In genomic region chr21:36477559-36477958, GRCh38 we compare ENCODE assay signal across 20 cellular contexts. TPM values are rescaled to one million over a fixed set of nuclear protein-coding genes. Genes with fewer than 3 reads are reported as not detected.
DNase-seq lines count a peak whose midpoint lies in the region; ATAC-seq and TF ChIP-seq lines count a peak whose summit lies in the region.
"Had no signal": no experiment of that assay in that cellular context is flagged by ENCODE, and none has a peak within 500 bp of the region (broad histone marks: within the 10 kb centered on the region; RNA-seq: fewer than 3 reads in every experiment).

No MANE protein-coding gene starts in this region.

- no peak overlapping the region for H3K9ac ChIP-seq in mesenchymal stem cell (ENCODE audit: low read length)

- H3K4me3 ChIP-seq in brain microvascular endothelial cell (ENCODE audit: low read depth, low read length) (no peak overlapping the region), mesenchymal stem cell (ENCODE audit: insufficient read depth in 1 of 2, low read depth in 1 of 2, low read length in 2 of 2) (no peak overlapping the region), lower lobe of right lung (no peak overlapping the region)
- H3K4me3 ChIP-seq: SJCRH30 had no signal

- TF ChIP-seq CTCF in brain microvascular endothelial cell (IDR thresholded peaks at IDR 0.05; ENCODE audit: low read depth, low read length, missing control alignments) (no peak), lower lobe of right lung (IDR thresholded peaks at IDR 0.05) (no peak)

- no peak overlapping the region for H2BK5ac ChIP-seq in mesenchymal stem cell (ENCODE audit: low read depth, low read length, poor library complexity, severe bottlenecking)

- H3K9me3 ChIP-seq in mesenchymal stem cell (ENCODE audit: control insufficient read depth, low read length) (peaks cover 3% of the 10 kb centered on the region), lower lobe of right lung (no peaks in the 10 kb centered on the region)
- H3K9me3 ChIP-seq: Caco-2, SJCRH30 had no signal

- H3K79me1 ChIP-seq in mesenchymal stem cell (replicated peaks; ENCODE audit: low read length, poor library complexity, severe bottlenecking): no peaks in the 10 kb centered on the region

- H4K8ac ChIP-seq in mesenchymal stem cell (ENCODE audit: low read length): no peak overlapping the region

- no peak overlapping the region for H3K14ac ChIP-seq in mesenchymal stem cell (ENCODE audit: low read length in 2 of 2)

- no peak overlapping the region for H3K23ac ChIP-seq in mesenchymal stem cell (ENCODE audit: low read length in 2 of 2)

- H2BK12ac ChIP-seq in mesenchymal stem cell (ENCODE audit: low read length in 2 of 2): no peak overlapping the region

- H3K27ac ChIP-seq in brain microvascular endothelial cell (peak overlapping the region; percentile 99), mesenchymal stem cell (ENCODE audit: low read length, poor library complexity, severe bottlenecking) (no peak overlapping the region), lower lobe of right lung (no peak overlapping the region)

- in situ Hi-C loops in brain microvascular endothelial cell (cut with HindIII; ENCODE audit: low pct_ligation_motif_present, low sequenced_read_pairs): no loop called here

- H3K4ac ChIP-seq in mesenchymal stem cell (ENCODE audit: low read depth in 1 of 2, low read length in 2 of 2): peak overlapping the region in 1 of 2 experiments; percentile 35

- no peak overlapping the region for H2BK120ac ChIP-seq in mesenchymal stem cell (ENCODE audit: low read depth, low read length)

- ATAC-seq in left ventricle myocardium superior (peak; percentile 58), Right ventricle myocardium inferior (no peak), lower lobe of right lung (no peak), HG03159 (IDR thresholded peaks at IDR 0.05; ENCODE audit: unreplicated experiment) (no peak)

- H3K27me3 ChIP-seq in brain microvascular endothelial cell (replicated peaks) (no peaks in the 10 kb centered on the region), mesenchymal stem cell (ENCODE audit: control insufficient read depth in 1 of 2, insufficient read depth in 1 of 2, low read length in 2 of 2) (no peaks in the 10 kb centered on the region), lower lobe of right lung (ENCODE audit: low read depth) (no peaks in the 10 kb centered on the region)
- H3K27me3 ChIP-seq: SJCRH30 had no signal

- 90% methylated on average over 7 of the region's 7 CpGs for WGBS in mesenchymal stem cell

- no peak overlapping the region for H3K4me2 ChIP-seq in mesenchymal stem cell (ENCODE audit: low read length, poor library complexity, severe bottlenecking)

- H3K4me1 ChIP-seq in mesenchymal stem cell (ENCODE audit: control insufficient read depth, insufficient read depth, low read depth, low read length) (peaks cover 19% of the 10 kb centered on the region), lower lobe of right lung (peaks cover 4% of the 10 kb centered on the region)

- H4K91ac ChIP-seq in mesenchymal stem cell (ENCODE audit: low read length): no peak overlapping the region

- H2AK5ac ChIP-seq in mesenchymal stem cell (ENCODE audit: low read length, severe bottlenecking): peak overlapping the region; percentile 45

- intact Hi-C loops in left ventricle myocardium superior (cut with micrococcal nuclease) (no loop called here), Right ventricle myocardium inferior (cut with DNase I) (no loop called here), lower lobe of right lung (cut with DNase I) (no loop called here)

- H3K18ac ChIP-seq in mesenchymal stem cell (ENCODE audit: low read depth in 1 of 2, low read length in 2 of 2): no peak overlapping the region

- no peak for DNase-seq in left ventricle myocardium superior
- no peak for DNase-seq in Right ventricle myocardium inferior (ENCODE audit: missing footprints)
- no peak for DNase-seq in brain microvascular endothelial cell
- DNase-seq in mesenchymal stem cell: no peak
- DNase-seq in retina: no peak
- no peak for DNase-seq in lower lobe of right lung
- no peak for DNase-seq in HUDEP-2 (lab: John Stamatoyannopoulos, UW; ENCODE audit: unreplicated experiment in 76 of 76)
- DNase-seq: AML-193, Caco-2, DMS153, H9, Kasumi-1, NCI-H1105, NCI-H1694 treated with DMSO at 0.1 percent for 48 hours, NCI-H2107, NCI-H2227 treated with DMSO at 0.1 percent for 48 hours, NCI-H524 treated with DMSO at 0.1 percent for 48 hours, SJCRH30 had no signal

- H2AFZ ChIP-seq in mesenchymal stem cell (ENCODE audit: low read depth, low read length): no peak overlapping the region

- no peaks in the 10 kb centered on the region for H3K36me3 ChIP-seq in brain microvascular endothelial cell (replicated peaks)
- no peaks in the 10 kb centered on the region for H3K36me3 ChIP-seq in mesenchymal stem cell (ENCODE audit: control insufficient read depth in 1 of 2, insufficient read depth in 2 of 2, low read depth in 1 of 2, low read length in 2 of 2)
- no peaks in the 10 kb centered on the region for H3K36me3 ChIP-seq in lower lobe of right lung
- H3K36me3 ChIP-seq: SJCRH30 had no signal

- no peak overlapping the region for H2BK15ac ChIP-seq in mesenchymal stem cell (ENCODE audit: low read depth, poor library complexity, severe bottlenecking)

RNA-seq across cellular contexts. Expression of gene CLDN14, which starts 2.4 kb away (rescaled TPM):
- not detected for total RNA-seq in left ventricle myocardium superior
- not detected for total RNA-seq in Right ventricle myocardium inferior
- not detected for polyA plus RNA-seq in mesenchymal stem cell (2013, experiment 1 of 2)
- polyA plus RNA-seq in mesenchymal stem cell (2013, experiment 2 of 2): not detected
- not detected for total RNA-seq in lower lobe of right lung
- total RNA-seq: Caco-2, H9, SJCRH30 had no signal
- polyA plus RNA-seq: IgD-negative memory B cell had no signal
